In genomic region chr10:89888647-89889046, GRCh38 we compare ENCODE assay signal across 12 cellular contexts.
DNase-seq lines count a peak whose midpoint lies in the region; ATAC-seq and TF ChIP-seq lines count a peak whose summit lies in the region.
"Had no signal": no experiment of that assay in that cellular context is flagged by ENCODE, and none has a peak within 500 bp of the region (broad histone marks: within the 10 kb centered on the region; RNA-seq: fewer than 3 reads in every experiment).

No MANE protein-coding gene starts in this region.

- POLR2A ChIA-PET in RWPE1 (lab: Yijun Ruan, JAX; ENCODE audit: low non-redundant PET), result no interaction called here

- H3K27ac ChIP-seq in MM.1S (ENCODE audit: low read length) (peak overlapping the region; percentile 94), neural progenitor cell (no peak overlapping the region), RWPE1 (no peak overlapping the region)

- H3K27ac Mint-ChIP-seq in neural progenitor cell, result no peak overlapping the region
- H3K27ac Mint-ChIP-seq: activated T-cell treated with anti-CD3 and anti-CD28 coated beads, Interleukin-2, amount 50 U/mL, for 72 hours had no signal

- no peaks in the 10 kb centered on the region for H3K9me3 Mint-ChIP-seq in neural progenitor cell
- H3K9me3 Mint-ChIP-seq: activated T-cell treated with anti-CD3 and anti-CD28 coated beads, Interleukin-2, amount 50 U/mL, for 72 hours had no signal

- H3K4me1 Mint-ChIP-seq in neural progenitor cell, result peaks cover 7% of the 10 kb centered on the region

- H3K4me3 ChIP-seq in MM.1S (ENCODE audit: low read length), result peak overlapping the region; percentile 55
- no peak overlapping the region for H3K4me3 ChIP-seq in neural progenitor cell
- H3K4me3 ChIP-seq: thoracic aorta had no signal

- no peaks in the 10 kb centered on the region for H3K27me3 Mint-ChIP-seq in neural progenitor cell (ENCODE audit: insufficient read depth, low read depth)

- H3K4me1 ChIP-seq in MM.1S (ENCODE audit: low read length) (peaks cover 39% of the 10 kb centered on the region), neural progenitor cell (peaks cover 11% of the 10 kb centered on the region)

- 0 out of 2 replicates have a peak overlapping the region, but pooled peaks have one; percentile 36 for H2AFZ ChIP-seq in MM.1S (ENCODE audit: low read length)
- peak overlapping the region; percentile 1 for H2AFZ ChIP-seq in neural progenitor cell (replicated peaks)

- peak overlapping the region; percentile 72 for H3K4me2 ChIP-seq in MM.1S (ENCODE audit: low read depth, low read length)
- H3K4me2 ChIP-seq in neural progenitor cell, result no peak overlapping the region

- H3K9ac ChIP-seq in MM.1S (ENCODE audit: low read length) (peak overlapping the region; percentile 70), neural progenitor cell (no peak overlapping the region)

- no peak for TF ChIP-seq CTCF in MM.1S (IDR thresholded peaks at IDR 0.05; ENCODE audit: low read length)
- TF ChIP-seq CTCF in neural progenitor cell (IDR thresholded peaks at IDR 0.05), result no peak
- TF ChIP-seq CTCF in RWPE1 (conservative IDR thresholded peaks at IDR 0.05; ENCODE audit: low read depth), result no peak

- H3K79me2 ChIP-seq in MM.1S (ENCODE audit: low read length), result peaks cover 22% of the 10 kb centered on the region
- no peaks in the 10 kb centered on the region for H3K79me2 ChIP-seq in neural progenitor cell (ENCODE audit: low read depth)

- no peaks in the 10 kb centered on the region for H3K27me3 ChIP-seq in MM.1S (replicated peaks; ENCODE audit: insufficient read depth, low read length)
- H3K27me3 ChIP-seq in neural progenitor cell, result no peaks in the 10 kb centered on the region

- H3K4me3 Mint-ChIP-seq in neural progenitor cell, result no peak overlapping the region
- H3K4me3 Mint-ChIP-seq: activated T-cell treated with anti-CD3 and anti-CD28 coated beads, Interleukin-2, amount 50 U/mL, for 72 hours had no signal

- H3K9me2 ChIP-seq in MM.1S (replicated peaks; ENCODE audit: insufficient read depth, low read length), result no peaks in the 10 kb centered on the region

- ATAC-seq in GM18870 (IDR thresholded peaks at IDR 0.05; ENCODE audit: unreplicated experiment) (peak; percentile 47), HG02678 (IDR thresholded peaks at IDR 0.05; ENCODE audit: unreplicated experiment) (peak; percentile 76)
- ATAC-seq: left lobe of liver had no signal

- peaks cover 33% of the 10 kb centered on the region for H3F3A ChIP-seq in MM.1S (ENCODE audit: insufficient read depth, low read length)
- no peaks in the 10 kb centered on the region for H3F3A ChIP-seq in neural progenitor cell (ENCODE audit: low read depth)

- no peaks in the 10 kb centered on the region for H3K36me3 ChIP-seq in MM.1S (replicated peaks; ENCODE audit: insufficient read depth, low read length)
- no peaks in the 10 kb centered on the region for H3K36me3 ChIP-seq in neural progenitor cell
- H3K36me3 ChIP-seq: thoracic aorta had no signal

- CTCF ChIA-PET in RWPE1 (lab: Yijun Ruan, JAX), result interaction anchor here (0.6 kb wide), 1 partner anchor 74 kb away, joined by 8 read pairs; no protein-coding TSS in a partner anchor

- H4K20me1 ChIP-seq in MM.1S (ENCODE audit: insufficient read depth, low read length), result no peaks in the 10 kb centered on the region
- H4K20me1 ChIP-seq in neural progenitor cell (ENCODE audit: low read depth), result no peaks in the 10 kb centered on the region

- no peaks in the 10 kb centered on the region for H3K36me3 Mint-ChIP-seq in neural progenitor cell

- H3K9me3 ChIP-seq in MM.1S (replicated peaks; ENCODE audit: insufficient read depth, low read length), result no peaks in the 10 kb centered on the region
- H3K9me3 ChIP-seq in neural progenitor cell (ENCODE audit: low read depth), result no peaks in the 10 kb centered on the region
- H3K9me3 ChIP-seq: thoracic aorta had no signal

- DNase-seq in MM.1S, result peak; percentile 76
- no peak for DNase-seq in neural progenitor cell (ENCODE audit: low spot score)
- no peak for DNase-seq in occipital lobe (lab: John Stamatoyannopoulos, UW)
- no peak for DNase-seq in RWPE1 (ENCODE audit: low spot score)
- DNase-seq in cerebellar nuclear complex (lab: John Stamatoyannopoulos, UW), result no peak
- no peak for DNase-seq in dermis blood vessel endothelial cell
- DNase-seq: activated T-cell treated with anti-CD3 and anti-CD28 coated beads, Interleukin-2, amount 50 U/mL, for 72 hours; SHP77 treated with DMSO at 0.1 percent for 48 hours had no signal
